8 cellular contexts compared by ENCODE assay signal in the genomic region with DNA sequence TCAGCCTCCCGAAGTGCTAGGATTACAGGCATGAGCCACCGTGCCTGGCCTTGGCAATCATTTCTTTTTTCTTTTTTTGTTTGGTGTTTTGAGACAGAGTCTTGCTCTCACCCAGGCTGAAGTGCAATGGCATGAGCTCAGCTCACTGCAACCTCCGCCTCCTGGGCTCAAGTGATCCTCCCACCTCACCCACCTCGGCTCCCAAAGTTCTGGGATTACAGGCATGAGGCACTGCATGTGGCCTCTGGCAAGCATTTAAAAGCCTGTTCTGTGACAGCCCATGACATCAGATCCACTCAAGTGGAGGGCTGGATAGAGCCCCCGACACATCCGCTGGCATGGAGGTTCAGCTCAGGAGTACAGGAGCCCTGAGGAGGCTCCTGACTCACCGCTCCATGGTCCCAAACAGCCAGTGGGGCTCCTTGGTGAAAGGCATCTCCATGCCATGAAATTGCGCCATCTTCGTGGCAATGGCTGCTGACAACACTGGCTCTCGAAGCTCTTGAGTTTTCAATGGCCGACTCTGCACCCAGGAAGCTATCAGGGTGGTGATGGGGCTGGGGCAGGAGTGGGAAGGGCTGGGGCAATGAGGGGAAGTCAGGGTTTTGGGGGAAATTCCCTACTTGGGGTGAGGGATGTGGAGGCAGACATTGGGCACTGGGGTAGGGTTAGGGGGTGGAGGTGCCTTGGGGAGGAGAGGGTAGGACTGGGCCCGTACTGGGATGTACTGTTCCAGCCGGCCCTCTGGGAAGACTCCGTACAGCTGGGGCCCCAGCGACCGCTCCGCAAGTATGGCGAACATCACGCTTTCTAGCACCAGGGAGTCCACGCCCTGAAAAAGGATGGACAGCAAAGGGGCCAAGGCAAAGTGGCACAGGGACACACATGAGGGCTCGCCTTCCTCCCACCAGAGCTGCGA.
DNase-seq lines count a peak whose midpoint lies in the region; TF ChIP-seq lines count a peak whose summit lies in the region.

No MANE protein-coding gene starts in this region.

- H3K27me3 ChIP-seq in OCI-LY1 (ENCODE audit: insufficient read depth, low read length) (no peaks in the 10 kb centered on the region), endocrine pancreas (ENCODE audit: control insufficient read depth, insufficient read depth, low read length) (no peaks in the 10 kb centered on the region), neuron (ENCODE audit: insufficient read depth, low read length) (no peaks in the 10 kb centered on the region)

- H3K27ac ChIP-seq in OCI-LY1 (ENCODE audit: low read depth, low read length, poor library complexity, severe bottlenecking): peak overlapping the region; percentile 74

- H3K36me3 ChIP-seq in OCI-LY1 (ENCODE audit: insufficient read depth, low read length) (peaks cover 50% of the 10 kb centered on the region), endocrine pancreas (ENCODE audit: control insufficient read depth, insufficient read depth, low read length) (no peaks in the 10 kb centered on the region), neuron (ENCODE audit: insufficient read depth, low read length) (peaks cover 28% of the 10 kb centered on the region)

- H3K9ac ChIP-seq in OCI-LY1 (ENCODE audit: low read length) (peak overlapping the region; percentile 94), endocrine pancreas (ENCODE audit: control insufficient read depth, insufficient read depth, low read length) (peak overlapping the region; percentile 71)

- DNase-seq in CD1c-positive myeloid dendritic cell (ENCODE audit: extremely low spot score): peak; percentile 10
- no peak for DNase-seq in HPDE6-E6E7 (ENCODE audit: extremely low spot score)
- DNase-seq in DMS79 treated with DMSO at 0.1 percent for 48 hours (lab: John Stamatoyannopoulos, UW): no peak
- DNase-seq in dedifferentiated amniotic fluid mesenchymal stem cell (ENCODE audit: extremely low spot score): no peak
- DNase-seq in NCI-H2081 treated with DMSO at 0.1 percent for 48 hours (lab: John Stamatoyannopoulos, UW): no peak

- peak overlapping the region; percentile 99 for H3K4me2 ChIP-seq in OCI-LY1 (ENCODE audit: low read length)

- H3K9me2 ChIP-seq in OCI-LY1 (ENCODE audit: low read depth, low read length): no peaks in the 10 kb centered on the region

- no peak for TF ChIP-seq CTCF in OCI-LY1 (IDR thresholded peaks at IDR 0.05; ENCODE audit: low read length)

- 0 out of 2 replicates have a peak, but pooled peaks cover 5% of the 10 kb centered on the region for H3K79me2 ChIP-seq in OCI-LY1 (ENCODE audit: insufficient read depth, low read length)

- H2AFZ ChIP-seq in OCI-LY1 (ENCODE audit: low read length) (no peak overlapping the region), neuron (ENCODE audit: low read depth, low read length) (no peak overlapping the region)

- peaks cover 17% of the 10 kb centered on the region for H3K4me1 ChIP-seq in OCI-LY1 (ENCODE audit: insufficient read depth, low read length, severe bottlenecking)
- H3K4me1 ChIP-seq in endocrine pancreas (ENCODE audit: control insufficient read depth, insufficient read depth, low read length): no peaks in the 10 kb centered on the region
- peaks cover 13% of the 10 kb centered on the region for H3K4me1 ChIP-seq in neuron (ENCODE audit: insufficient read depth, low read length)

- no peaks in the 10 kb centered on the region for H4K20me1 ChIP-seq in OCI-LY1 (ENCODE audit: insufficient read depth, low read length)

- H3F3A ChIP-seq in OCI-LY1 (ENCODE audit: insufficient read depth, low read length): no peaks in the 10 kb centered on the region

- H3K4me3 ChIP-seq in OCI-LY1 (ENCODE audit: low read depth, low read length, poor library complexity, severe bottlenecking) (peak overlapping the region; percentile 80), endocrine pancreas (ENCODE audit: control insufficient read depth, insufficient read depth, low read length) (peak overlapping the region; percentile 22), neuron (ENCODE audit: low read length) (peak overlapping the region; percentile 86)

- H3K9me3 ChIP-seq in OCI-LY1 (ENCODE audit: low read length) (no peaks in the 10 kb centered on the region), endocrine pancreas (ENCODE audit: control insufficient read depth, low read length) (no peaks in the 10 kb centered on the region), neuron (ENCODE audit: low read length) (no peaks in the 10 kb centered on the region)

Comparison
In these comparisons a context has a peak if more than half of its experiments do, and no peak if none do; other contexts are left out.
1. H3K4me3 ChIP-seq: peak in every context shown above with its lines; median percentile 86 in neuron; 80 in OCI-LY1; 22 in endocrine pancreas.